ENCODE assay signal across 1 cellular context in the genomic region with DNA sequence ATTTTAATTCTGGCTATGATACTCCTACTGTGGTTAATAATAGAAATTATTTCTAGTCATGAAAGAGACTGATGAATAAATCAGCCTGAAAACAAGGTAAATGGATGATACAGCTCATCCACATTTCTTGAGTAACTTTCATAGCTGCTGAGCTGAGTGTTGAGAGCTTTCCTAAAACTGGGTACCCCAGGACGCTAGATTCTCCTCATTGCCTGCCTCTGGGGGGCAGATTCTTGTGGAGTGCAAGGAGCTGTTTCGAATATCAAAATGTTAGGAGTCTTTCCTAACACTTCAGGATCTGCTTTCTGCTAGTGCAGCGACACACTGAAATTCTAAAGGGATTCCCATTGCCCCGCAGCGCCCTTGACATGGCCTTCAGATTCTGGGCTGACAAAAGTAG.
TF ChIP-seq lines count a peak whose summit lies in the region.

No MANE protein-coding gene starts in this region.

TF ChIP-seq in SK-N-SH treated with all-trans-retinoic acid at 6 μM for 48 hours, 23 proteins besides CTCF, POLR2A, EP300 and RAD21 (continued from another document):
- TF ChIP-seq, protein P1, sequence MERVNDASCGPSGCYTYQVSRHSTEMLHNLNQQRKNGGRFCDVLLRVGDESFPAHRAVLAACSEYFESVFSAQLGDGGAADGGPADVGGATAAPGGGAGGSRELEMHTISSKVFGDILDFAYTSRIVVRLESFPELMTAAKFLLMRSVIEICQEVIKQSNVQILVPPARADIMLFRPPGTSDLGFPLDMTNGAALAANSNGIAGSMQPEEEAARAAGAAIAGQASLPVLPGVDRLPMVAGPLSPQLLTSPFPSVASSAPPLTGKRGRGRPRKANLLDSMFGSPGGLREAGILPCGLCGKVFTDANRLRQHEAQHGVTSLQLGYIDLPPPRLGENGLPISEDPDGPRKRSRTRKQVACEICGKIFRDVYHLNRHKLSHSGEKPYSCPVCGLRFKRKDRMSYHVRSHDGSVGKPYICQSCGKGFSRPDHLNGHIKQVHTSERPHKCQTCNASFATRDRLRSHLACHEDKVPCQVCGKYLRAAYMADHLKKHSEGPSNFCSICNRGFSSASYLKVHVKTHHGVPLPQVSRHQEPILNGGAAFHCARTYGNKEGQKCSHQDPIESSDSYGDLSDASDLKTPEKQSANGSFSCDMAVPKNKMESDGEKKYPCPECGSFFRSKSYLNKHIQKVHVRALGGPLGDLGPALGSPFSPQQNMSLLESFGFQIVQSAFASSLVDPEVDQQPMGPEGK (CRISPR knock-in tag; IDR thresholded peaks at IDR 0.05; ENCODE audit: borderline replicate concordance) = no peak
- TF ChIP-seq OSR1 (CRISPR knock-in tag; IDR thresholded peaks at IDR 0.05) = no peak
- TF ChIP-seq, protein P2, sequence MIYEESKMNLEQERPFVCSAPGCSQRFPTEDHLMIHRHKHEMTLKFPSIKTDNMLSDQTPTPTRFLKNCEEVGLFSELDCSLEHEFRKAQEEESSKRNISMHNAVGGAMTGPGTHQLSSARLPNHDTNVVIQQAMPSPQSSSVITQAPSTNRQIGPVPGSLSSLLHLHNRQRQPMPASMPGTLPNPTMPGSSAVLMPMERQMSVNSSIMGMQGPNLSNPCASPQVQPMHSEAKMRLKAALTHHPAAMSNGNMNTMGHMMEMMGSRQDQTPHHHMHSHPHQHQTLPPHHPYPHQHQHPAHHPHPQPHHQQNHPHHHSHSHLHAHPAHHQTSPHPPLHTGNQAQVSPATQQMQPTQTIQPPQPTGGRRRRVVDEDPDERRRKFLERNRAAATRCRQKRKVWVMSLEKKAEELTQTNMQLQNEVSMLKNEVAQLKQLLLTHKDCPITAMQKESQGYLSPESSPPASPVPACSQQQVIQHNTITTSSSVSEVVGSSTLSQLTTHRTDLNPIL (CRISPR knock-in tag; IDR thresholded peaks at IDR 0.05; ENCODE audit: low read depth) = no peak
- TF ChIP-seq ZNF565 (CRISPR knock-in tag; conservative IDR thresholded peaks at IDR 0.05; ENCODE audit: low read depth) = no peak
- TF ChIP-seq ZFP3 (CRISPR knock-in tag; IDR thresholded peaks at IDR 0.05) = no peak
- no peak for TF ChIP-seq ZNF8 (CRISPR knock-in tag; IDR thresholded peaks at IDR 0.05)
- TF ChIP-seq ZC3H10 (CRISPR knock-in tag; IDR thresholded peaks at IDR 0.05) = no peak
- no peak for TF ChIP-seq TOX (CRISPR knock-in tag; IDR thresholded peaks at IDR 0.05; ENCODE audit: borderline replicate concordance)
- TF ChIP-seq ZFP30 (CRISPR knock-in tag; IDR thresholded peaks at IDR 0.05) = no peak
- TF ChIP-seq CSDC2 (CRISPR knock-in tag; IDR thresholded peaks at IDR 0.05) = no peak
- TF ChIP-seq, protein P3, sequence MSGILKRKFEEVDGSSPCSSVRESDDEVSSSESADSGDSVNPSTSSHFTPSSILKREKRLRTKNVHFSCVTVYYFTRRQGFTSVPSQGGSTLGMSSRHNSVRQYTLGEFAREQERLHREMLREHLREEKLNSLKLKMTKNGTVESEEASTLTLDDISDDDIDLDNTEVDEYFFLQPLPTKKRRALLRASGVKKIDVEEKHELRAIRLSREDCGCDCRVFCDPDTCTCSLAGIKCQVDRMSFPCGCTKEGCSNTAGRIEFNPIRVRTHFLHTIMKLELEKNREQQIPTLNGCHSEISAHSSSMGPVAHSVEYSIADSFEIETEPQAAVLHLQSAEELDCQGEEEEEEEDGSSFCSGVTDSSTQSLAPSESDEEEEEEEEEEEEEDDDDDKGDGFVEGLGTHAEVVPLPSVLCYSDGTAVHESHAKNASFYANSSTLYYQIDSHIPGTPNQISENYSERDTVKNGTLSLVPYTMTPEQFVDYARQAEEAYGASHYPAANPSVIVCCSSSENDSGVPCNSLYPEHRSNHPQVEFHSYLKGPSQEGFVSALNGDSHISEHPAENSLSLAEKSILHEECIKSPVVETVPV (CRISPR knock-in tag; IDR thresholded peaks at IDR 0.05) = no peak
- TF ChIP-seq ZNF70 (CRISPR knock-in tag; IDR thresholded peaks at IDR 0.05) = no peak
